ENCODE assay signal across 11 cellular contexts in the genomic region with DNA sequence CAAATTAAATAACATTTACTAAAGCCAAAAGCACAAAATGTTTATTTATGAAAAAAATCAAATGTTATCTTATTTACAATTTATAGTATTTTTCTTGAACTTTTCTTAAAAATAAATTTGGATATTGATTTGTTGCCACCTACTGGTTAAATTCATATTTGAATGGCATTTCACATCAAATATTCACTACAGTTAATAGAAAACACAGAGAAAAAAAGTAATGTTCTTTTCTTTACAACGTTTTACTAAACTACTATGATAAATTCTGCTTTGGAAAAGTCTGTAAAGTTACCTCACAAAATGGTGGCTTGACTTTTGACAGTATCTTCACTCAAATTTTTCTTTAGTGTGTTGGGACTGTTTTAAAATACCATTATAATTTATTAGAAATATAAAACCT. TPM values are rescaled to one million over a fixed set of nuclear protein-coding genes. Genes with fewer than 3 reads are reported as not detected.
DNase-seq lines count a peak whose midpoint lies in the region; ATAC-seq and TF ChIP-seq lines count a peak whose summit lies in the region.
"Had no signal": no experiment of that assay in that cellular context is flagged by ENCODE, and none has a peak within 500 bp of the region (broad histone marks: within the 10 kb centered on the region; RNA-seq: fewer than 3 reads in every experiment).

No MANE protein-coding gene starts in this region.

- POLR2A ChIA-PET in activated CD4-positive, alpha-beta T cell treated with anti-CD3 and anti-CD28 coated beads, Interleukin-2, amount 10 ng/mL, durations not matched to agents 7 days and 5 days (lab: Charles Lee): no interaction called here

- no peaks in the 10 kb centered on the region for H3K27me3 Mint-ChIP-seq in activated T-helper 2 cell treated with anti-CD3 and anti-CD28 coated beads, Interferon-gamma antibody, Interleukin-2, Interleukin-4, amounts not matched to agents 10 μg/mL and 5 μg/mL and 100 μg/mL, durations not matched to agents 14 hours and 24 hours and 36 hours (ENCODE audit: low read depth)
- no peaks in the 10 kb centered on the region for H3K27me3 Mint-ChIP-seq in activated CD4-positive, alpha-beta T cell treated with anti-CD3 and anti-CD28 coated beads, Interleukin-2, amount 10 ng/mL, durations not matched to agents 7 days and 5 days
- H3K27me3 Mint-ChIP-seq: activated CD4-positive, alpha-beta T cell treated with anti-CD3 and anti-CD28 coated beads for 36 hours had no signal

- H3K27me3 ChIP-seq in right atrium auricular region (no peaks in the 10 kb centered on the region), vagina (no peaks in the 10 kb centered on the region)

- intact Hi-C loops in left ventricle myocardium superior (cut with micrococcal nuclease): no loop called here
- intact Hi-C loops in vagina (cut with DNase I): no loop called here
- intact Hi-C loops in activated T-helper 2 cell treated with anti-CD3 and anti-CD28 coated beads, Interferon-gamma antibody, Interleukin-2, Interleukin-4, amounts not matched to agents 10 μg/mL and 5 μg/mL and 100 μg/mL, durations not matched to agents 14 hours and 24 hours and 36 hours (cut with micrococcal nuclease): loop anchor here (1.0 to 5.0 kb wide), 2 partner anchors 183 to 414 kb away; no protein-coding TSS in a partner anchor

- no peaks in the 10 kb centered on the region for H3K9me3 Mint-ChIP-seq in activated T-helper 2 cell treated with anti-CD3 and anti-CD28 coated beads, Interferon-gamma antibody, Interleukin-2, Interleukin-4, amounts not matched to agents 10 μg/mL and 5 μg/mL and 100 μg/mL, durations not matched to agents 14 hours and 24 hours and 36 hours
- H3K9me3 Mint-ChIP-seq in activated CD4-positive, alpha-beta T cell treated with anti-CD3 and anti-CD28 coated beads, Interleukin-2, amount 10 ng/mL, durations not matched to agents 7 days and 5 days: no peaks in the 10 kb centered on the region

- H3K4me3 ChIP-seq in right atrium auricular region: no peak overlapping the region
- no peak overlapping the region for H3K4me3 ChIP-seq in vagina

- H3K4me3 Mint-ChIP-seq in activated T-helper 2 cell treated with anti-CD3 and anti-CD28 coated beads, Interferon-gamma antibody, Interleukin-2, Interleukin-4, amounts not matched to agents 10 μg/mL and 5 μg/mL and 100 μg/mL, durations not matched to agents 14 hours and 24 hours and 36 hours (ENCODE audit: low read depth): no peak overlapping the region
- no peak overlapping the region for H3K4me3 Mint-ChIP-seq in activated CD4-positive, alpha-beta T cell treated with anti-CD3 and anti-CD28 coated beads, Interleukin-2, amount 10 ng/mL, durations not matched to agents 7 days and 5 days
- H3K4me3 Mint-ChIP-seq: activated CD4-positive, alpha-beta T cell treated with anti-CD3 and anti-CD28 coated beads for 36 hours had no signal

- H3K36me3 ChIP-seq in right atrium auricular region (no peaks in the 10 kb centered on the region), vagina (no peaks in the 10 kb centered on the region)

- H3K4me1 Mint-ChIP-seq in activated T-helper 2 cell treated with anti-CD3 and anti-CD28 coated beads, Interferon-gamma antibody, Interleukin-2, Interleukin-4, amounts not matched to agents 10 μg/mL and 5 μg/mL and 100 μg/mL, durations not matched to agents 14 hours and 24 hours and 36 hours (ENCODE audit: low read depth): peaks cover 11% of the 10 kb centered on the region
- H3K4me1 Mint-ChIP-seq in activated CD4-positive, alpha-beta T cell treated with anti-CD3 and anti-CD28 coated beads, Interleukin-2, amount 10 ng/mL, durations not matched to agents 7 days and 5 days: peaks cover 23% of the 10 kb centered on the region

- H3K27ac Mint-ChIP-seq in activated T-helper 2 cell treated with anti-CD3 and anti-CD28 coated beads, Interferon-gamma antibody, Interleukin-2, Interleukin-4, amounts not matched to agents 10 μg/mL and 5 μg/mL and 100 μg/mL, durations not matched to agents 14 hours and 24 hours and 36 hours: no peak overlapping the region
- no peak overlapping the region for H3K27ac Mint-ChIP-seq in activated CD4-positive, alpha-beta T cell treated with anti-CD3 and anti-CD28 coated beads, Interleukin-2, amount 10 ng/mL, durations not matched to agents 7 days and 5 days
- H3K27ac Mint-ChIP-seq: activated CD4-positive, alpha-beta T cell treated with anti-CD3 and anti-CD28 coated beads for 36 hours had no signal

- no peaks in the 10 kb centered on the region for H3K9me3 ChIP-seq in right atrium auricular region
- no peaks in the 10 kb centered on the region for H3K9me3 ChIP-seq in vagina

- in situ Hi-C loops in SK-MEL-5 (cut with HindIII; ENCODE audit: low pct_unique_long_range_greater_than_20kb, low sequenced_read_pairs): no loop called here

- ATAC-seq in left ventricle myocardium superior (no peak), HG02870 (IDR thresholded peaks at IDR 0.05; ENCODE audit: unreplicated experiment) (no peak)
- ATAC-seq: activated CD4-positive, alpha-beta T cell treated with anti-CD3 and anti-CD28 coated beads for 36 hours had no signal

- TF ChIP-seq POLR2A in vagina (IDR thresholded peaks at IDR 0.05): no peak

- H3K27ac ChIP-seq in right atrium auricular region (no peak overlapping the region), vagina (no peak overlapping the region)

- H3K4me1 ChIP-seq in right atrium auricular region (no peaks in the 10 kb centered on the region), vagina (peaks cover 6% of the 10 kb centered on the region)

- no peaks in the 10 kb centered on the region for H3K36me3 Mint-ChIP-seq in activated T-helper 2 cell treated with anti-CD3 and anti-CD28 coated beads, Interferon-gamma antibody, Interleukin-2, Interleukin-4, amounts not matched to agents 10 μg/mL and 5 μg/mL and 100 μg/mL, durations not matched to agents 14 hours and 24 hours and 36 hours (ENCODE audit: low read depth)
- no peaks in the 10 kb centered on the region for H3K36me3 Mint-ChIP-seq in activated CD4-positive, alpha-beta T cell treated with anti-CD3 and anti-CD28 coated beads, Interleukin-2, amount 10 ng/mL, durations not matched to agents 7 days and 5 days (ENCODE audit: low read depth)

- DNase-seq in right atrium auricular region (ENCODE audit: low spot score) (no peak), left ventricle myocardium superior (no peak), SK-MEL-5 (ENCODE audit: low read depth, low spot score) (peak; percentile 64), inferior parietal cortex (ENCODE audit: extremely low spot score) (peak; percentile 59), vagina (ENCODE audit: extremely low spot score in 2 of 2) (no peak)
- no peak for DNase-seq in activated T-helper 2 cell treated with anti-CD3 and anti-CD28 coated beads, Interferon-gamma antibody, Interleukin-2, Interleukin-4, amounts not matched to agents 10 μg/mL and 5 μg/mL and 100 μg/mL, durations not matched to agents 14 hours and 24 hours and 36 hours (ENCODE audit: low spot score)
- no peak for DNase-seq in activated CD4-positive, alpha-beta T cell treated with anti-CD3 and anti-CD28 coated beads, Interleukin-2, amount 10 ng/mL, durations not matched to agents 7 days and 5 days
- DNase-seq: activated CD4-positive, alpha-beta T cell treated with anti-CD3 and anti-CD28 coated beads for 36 hours; GOT3; NCI-H1417 treated with DMSO at 0.1 percent for 48 hours had no signal

- CTCF ChIA-PET in activated CD4-positive, alpha-beta T cell treated with anti-CD3 and anti-CD28 coated beads, Interleukin-2, amount 10 ng/mL, durations not matched to agents 7 days and 5 days (lab: Charles Lee): interaction anchor here (0.6 kb wide), 1 partner anchor 11 kb away, joined by 3 read pairs; no protein-coding TSS in a partner anchor

- TF ChIP-seq CTCF in right atrium auricular region (IDR thresholded peaks at IDR 0.05) (peak; percentile 15 to 60), vagina (IDR thresholded peaks at IDR 0.05) (peak in 2 of 3 experiments; percentile 2 to 26)

RNA-seq across cellular contexts. Expression of a gene that starts 52.7 kb away (rescaled TPM):
- 10 to 100 TPM; 19.8 to 20.9 TPM for total RNA-seq in right atrium auricular region
- total RNA-seq in left ventricle myocardium superior: 29.1 TPM
- 59.8 and 67.1 TPM in 2 replicates for total RNA-seq in SK-MEL-5 (2014; rRNA removed; shearing (Covaris generic))
- 62.3 and 65.2 TPM in 2 replicates for polyA plus RNA-seq in SK-MEL-5 (2015; cell fraction: cytosol; rRNA removed)
- polyA plus RNA-seq in SK-MEL-5 (2015; cell fraction: nucleus; rRNA removed): 54.9 and 65.6 TPM in 2 replicates
- total RNA-seq in vagina: 47.1 TPM
- total RNA-seq in activated T-helper 2 cell treated with anti-CD3 and anti-CD28 coated beads, Interferon-gamma antibody, Interleukin-2, Interleukin-4, amounts not matched to agents 10 μg/mL and 5 μg/mL and 100 μg/mL, durations not matched to agents 14 hours and 24 hours and 36 hours: 50.9 and 54.7 TPM in 2 replicates
- 10 to 100 TPM; 48.5 to 53.6 TPM for total RNA-seq in activated CD4-positive, alpha-beta T cell treated with anti-CD3 and anti-CD28 coated beads, Interleukin-2, amount 10 ng/mL, durations not matched to agents 7 days and 5 days

Comparison
In these comparisons a context has a peak if more than half of its experiments do, and no peak if none do; other contexts are left out.
1. DNase-seq: peak in SK-MEL-5 (single experiment) and inferior parietal cortex (single experiment); none in right atrium auricular region (single experiment), left ventricle myocardium superior (single experiment), vagina (0 of 2), activated T-helper 2 cell treated with anti-CD3 and anti-CD28 coated beads, Interferon-gamma antibody, Interleukin-2, Interleukin-4, amounts not matched to agents 10 μg/mL and 5 μg/mL and 100 μg/mL, durations not matched to agents 14 hours and 24 hours and 36 hours (single experiment) and activated CD4-positive, alpha-beta T cell treated with anti-CD3 and anti-CD28 coated beads, Interleukin-2, amount 10 ng/mL, durations not matched to agents 7 days and 5 days (single experiment).